In genomic region chr19:50719119-50719435, GRCh38 we compare ENCODE assay signal across 13 cellular contexts. TPM values are rescaled to one million over a fixed set of nuclear protein-coding genes. Genes with fewer than 3 reads are reported as not detected.
DNase-seq lines count a peak whose midpoint lies in the region; ATAC-seq and TF ChIP-seq lines count a peak whose summit lies in the region.
"Had no signal": no experiment of that assay in that cellular context is flagged by ENCODE, and none has a peak within 500 bp of the region (broad histone marks: within the 10 kb centered on the region; RNA-seq: fewer than 3 reads in every experiment).

No MANE protein-coding gene starts in this region.

- no peak overlapping the region for H4K5ac ChIP-seq in H9 (ENCODE audit: insufficient read length, low read depth, low read length)

- H2BK5ac ChIP-seq in H9 (ENCODE audit: insufficient read length, low read length) = no peak overlapping the region

- no peak overlapping the region for H3K14ac ChIP-seq in H9 (ENCODE audit: insufficient read depth, low read length)

- H3K23me2 ChIP-seq in H9 (ENCODE audit: insufficient read length, low read depth, low read length, poor library complexity, severe bottlenecking) = no peaks in the 10 kb centered on the region

- no peak overlapping the region for H4K8ac ChIP-seq in H9 (replicated peaks; ENCODE audit: insufficient read length, low read depth, low read length)

- H3K4me2 ChIP-seq in H9 (ENCODE audit: insufficient read depth, insufficient read length, low read length) = peak overlapping the region; percentile 24

- no peak for TF ChIP-seq CTCF in H9 (conservative IDR thresholded peaks at IDR 0.05)
- TF ChIP-seq CTCF in WERI-Rb-1 (IDR thresholded peaks at IDR 0.05; ENCODE audit: low read depth, low read length) = no peak
- TF ChIP-seq CTCF in suprapubic skin (IDR thresholded peaks at IDR 0.05) = no peak

- no peak overlapping the region for H2BK15ac ChIP-seq in H9 (ENCODE audit: low read depth, low read length)

- H3K4me3 Mint-ChIP-seq in H9 = peak overlapping the region; percentile 20 to 60; a peak in 2 of 5 replicates
- H3K4me3 Mint-ChIP-seq: immature natural killer cell had no signal

- no peak for DNase-seq in H9
- no peak for DNase-seq in WERI-Rb-1
- DNase-seq in suprapubic skin (ENCODE audit: low spot score in 2 of 2) = no peak
- DNase-seq in HuH-7.5 (ENCODE audit: low spot score) = no peak
- no peak for DNase-seq in stimulated activated CD8-positive, alpha-beta memory T cell treated with anti-CD3 and anti-CD28 coated beads, Interleukin-4, amount 100 ng/mL, for 48 hours
- DNase-seq in stimulated activated naive CD4-positive, alpha-beta T cell treated with Interleukin-2 at 50 U/mL for 16 hours (lab: John Stamatoyannopoulos, UW) = no peak
- DNase-seq: DMS 273 treated with DMSO at 0.1 percent for 48 hours, HCEC 1CT, immature natural killer cell, SHP77 treated with DMSO at 0.1 percent for 48 hours had no signal

- H3K4ac ChIP-seq in H9 (ENCODE audit: low read depth, low read length) = no peak overlapping the region

- no peak overlapping the region for H2AFZ ChIP-seq in H9 (ENCODE audit: low read length)

- no peaks in the 10 kb centered on the region for H4K20me1 ChIP-seq in H9 (ENCODE audit: control insufficient read depth, insufficient read depth, insufficient read length)

- H3K27me3 ChIP-seq in H9 (ENCODE audit: insufficient read depth, low read length) = no peaks in the 10 kb centered on the region; the same call in 1 of the 2 replicates
- H3K27me3 ChIP-seq in WERI-Rb-1 (ENCODE audit: insufficient read depth, low read depth, severe bottlenecking) = peaks cover 8% of the 10 kb centered on the region
- H3K27me3 ChIP-seq in suprapubic skin = peaks cover 58% of the 10 kb centered on the region

- H3K79me1 ChIP-seq in H9 (ENCODE audit: insufficient read depth, low read depth, low read length, poor library complexity, severe bottlenecking) = no peaks in the 10 kb centered on the region

- H2BK20ac ChIP-seq in H9 (ENCODE audit: low read depth, low read length, poor library complexity, severe bottlenecking) = no peak overlapping the region

- TF ChIP-seq EP300 in suprapubic skin (IDR thresholded peaks at IDR 0.05) = no peak

- no peak overlapping the region for H3K9ac ChIP-seq in H9 (ENCODE audit: extremely low read depth, insufficient read length, low read length)

- H3K79me2 ChIP-seq in H9 (ENCODE audit: insufficient read depth, low read length) = no peaks in the 10 kb centered on the region

- no peak overlapping the region for H2AK5ac ChIP-seq in H9 (ENCODE audit: insufficient read length, low read length)

- H4K91ac ChIP-seq in H9 (ENCODE audit: insufficient read length, low read depth, low read length) = no peak overlapping the region

- H3K36me3 ChIP-seq in WERI-Rb-1 (no peaks in the 10 kb centered on the region), suprapubic skin (no peaks in the 10 kb centered on the region)

- no peak overlapping the region for H2BK12ac ChIP-seq in H9 (ENCODE audit: insufficient read length, low read depth, low read length)

- H3K36me3 Mint-ChIP-seq in H9 (ENCODE audit: insufficient read depth in 1 of 3, low read depth in 3 of 3) = no peaks in the 10 kb centered on the region
- H3K36me3 Mint-ChIP-seq: immature natural killer cell had no signal

- no peak overlapping the region for H3K56ac ChIP-seq in H9 (ENCODE audit: insufficient read length, low read depth, low read length)

- H3K4me3 ChIP-seq in WERI-Rb-1 (ENCODE audit: low read depth, low read length) = peak overlapping the region; percentile 46
- peak overlapping the region; percentile 33 for H3K4me3 ChIP-seq in iPS-11a (ENCODE audit: low read depth, low read length)
- peak overlapping the region; percentile 51 for H3K4me3 ChIP-seq in suprapubic skin

- ATAC-seq in GM21381 (IDR thresholded peaks at IDR 0.05; ENCODE audit: unreplicated experiment) = no peak

- no peak overlapping the region for H3K27ac Mint-ChIP-seq in H9
- H3K27ac Mint-ChIP-seq: immature natural killer cell had no signal

- H3K27me3 Mint-ChIP-seq in H9 (ENCODE audit: low read depth) = peaks cover 86% of the 10 kb centered on the region

- no CpG with 5 or more reads among the region's 30 CpGs for WGBS in H9 (ENCODE audit: extremely low coverage, insufficient read length, low lambda C conversion rate)
- 0% methylated on average over 5 of the region's 30 CpGs for WGBS in suprapubic skin

- H3K4me1 ChIP-seq in H9 (ENCODE audit: insufficient read depth, low read length) (peaks cover 9% of the 10 kb centered on the region; the same call in 1 of the 2 replicates), suprapubic skin (peaks cover 41% of the 10 kb centered on the region)

- H3K18ac ChIP-seq in H9 (ENCODE audit: insufficient read length, low read depth, low read length) = no peak overlapping the region

- no peak overlapping the region for H2BK120ac ChIP-seq in H9 (ENCODE audit: low read depth, low read length, poor library complexity, severe bottlenecking)

- peaks cover 30 to 44% of the 10 kb centered on the region in 2 experiments for H3K4me1 Mint-ChIP-seq in H9

- H3K27ac ChIP-seq in H9 (ENCODE audit: insufficient read length, low read depth, low read length) (no peak overlapping the region), WERI-Rb-1 (no peak overlapping the region), suprapubic skin (no peak overlapping the region)

- H3K23ac ChIP-seq in H9 (ENCODE audit: insufficient read length, low read depth, low read length) = no peak overlapping the region

- no peaks in the 10 kb centered on the region for H3K9me3 ChIP-seq in H9 (ENCODE audit: control insufficient read depth, low read depth, low read length)
- no peaks in the 10 kb centered on the region for H3K9me3 ChIP-seq in WERI-Rb-1 (ENCODE audit: severe bottlenecking)
- no peaks in the 10 kb centered on the region for H3K9me3 ChIP-seq in suprapubic skin

- no peaks in the 10 kb centered on the region; a peak in 1 of 5 replicates for H3K9me3 Mint-ChIP-seq in H9
- H3K9me3 Mint-ChIP-seq: immature natural killer cell had no signal

- H3T11ph ChIP-seq in H9 (ENCODE audit: low read length) = no peak overlapping the region

- TF ChIP-seq POLR2A in suprapubic skin (IDR thresholded peaks at IDR 0.05) = no peak

RNA-seq across cellular contexts. Expression of gene SHANK1, which starts 0.5 kb away (rescaled TPM):
- 1.4 and 1.7 TPM in 2 replicates for total RNA-seq in H9 (2021)
- total RNA-seq in suprapubic skin = 1 to 10 TPM in 1 of 4 donors, under 1 TPM in 1, not detected in 2; 0.42 to 6.6 TPM

RNA-seq across cellular contexts. Expression of gene CLEC11A, which starts 4.1 kb away (rescaled TPM):
- total RNA-seq in H9 (2021) (3.8 and 3.9 TPM in 2 replicates), suprapubic skin (10 to 100 TPM in 1 of 4 donors, 1 to 10 TPM in 3; 5.8 to 14.1 (median 7.7) TPM)

RNA-seq across cellular contexts. Expression of gene GPR32, which starts 51.2 kb away (rescaled TPM):
- total RNA-seq in H9 (2021) = not detected in 2 replicates
- total RNA-seq in suprapubic skin = not detected
- total RNA-seq: NCI-H460 had no signal
